12 cellular contexts compared by ENCODE assay signal in the genomic region with DNA sequence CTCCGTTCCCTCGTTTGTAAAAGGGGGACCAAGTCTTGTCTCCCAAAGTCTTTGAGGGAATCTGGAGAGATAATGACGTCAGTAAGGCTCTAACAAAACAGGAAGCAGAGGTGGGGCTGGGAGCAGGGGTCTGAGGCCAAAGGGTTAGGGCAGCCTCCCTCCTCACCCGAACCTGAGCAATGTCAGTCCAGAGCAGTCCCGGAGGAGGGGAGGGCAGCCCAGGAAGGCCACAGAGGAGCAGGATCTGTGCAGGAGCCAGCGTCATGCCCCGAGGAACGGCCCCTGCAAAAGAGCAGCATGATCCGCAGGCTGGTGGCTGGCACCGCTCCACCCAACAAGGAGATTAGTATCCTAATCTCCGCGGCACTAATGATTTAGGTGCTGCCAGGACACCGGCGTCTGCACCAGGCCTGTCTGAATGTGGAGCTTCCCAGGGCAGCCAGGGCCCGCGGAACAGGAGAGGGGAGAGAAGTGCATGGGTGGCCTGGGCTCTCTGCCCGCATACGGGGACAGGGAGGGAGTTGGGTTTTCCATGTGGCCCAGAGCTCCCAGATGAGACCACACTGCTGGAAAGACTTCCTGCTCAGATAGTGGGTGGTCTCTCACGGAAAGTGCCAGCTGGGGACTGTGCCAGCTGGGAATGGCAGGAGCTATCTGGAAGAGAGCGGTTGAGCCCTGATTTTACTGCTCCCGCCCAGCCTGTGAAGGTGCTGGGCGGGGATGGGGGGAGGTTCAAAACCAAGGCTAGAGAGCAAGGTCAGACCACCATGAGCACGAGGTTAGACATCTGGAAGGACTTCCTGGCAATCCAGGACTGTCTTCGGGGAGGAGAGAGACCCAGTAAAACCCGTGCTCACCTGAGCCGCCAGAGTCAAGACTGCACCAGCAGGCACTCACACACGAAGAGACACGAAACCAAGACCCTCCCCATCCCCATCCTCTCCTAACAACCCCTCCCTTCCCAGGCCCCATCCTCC. TPM values are rescaled to one million over a fixed set of nuclear protein-coding genes. Genes with fewer than 3 reads are reported as not detected.
DNase-seq lines count a peak whose midpoint lies in the region; ATAC-seq, FAIRE-seq and TF ChIP-seq lines count a peak whose summit lies in the region.
"Had no signal": no experiment of that assay in that cellular context is flagged by ENCODE, and none has a peak within 500 bp of the region (broad histone marks: within the 10 kb centered on the region; RNA-seq: fewer than 3 reads in every experiment).

No MANE protein-coding gene starts in this region.

- no peaks in the 10 kb centered on the region for H3K9me3 ChIP-seq in mesenchymal stem cell (ENCODE audit: control insufficient read depth, low read length)
- no peaks in the 10 kb centered on the region for H3K9me3 ChIP-seq in tibial nerve

- no peak for TF ChIP-seq CTCF in coronary artery (IDR thresholded peaks at IDR 0.05)
- TF ChIP-seq CTCF in tibial nerve (IDR thresholded peaks at IDR 0.05), result no peak

- no peak overlapping the region for H3K14ac ChIP-seq in mesenchymal stem cell (ENCODE audit: low read length in 2 of 2)

- no peak overlapping the region for H2BK5ac ChIP-seq in mesenchymal stem cell (ENCODE audit: low read depth, low read length, poor library complexity, severe bottlenecking)

- no peak overlapping the region for H3K23ac ChIP-seq in mesenchymal stem cell (ENCODE audit: low read length in 2 of 2)

- peaks cover 0 to 11% of the 10 kb centered on the region in 2 experiments for H3K27me3 ChIP-seq in mesenchymal stem cell (ENCODE audit: control insufficient read depth in 1 of 2, insufficient read depth in 1 of 2, low read length in 2 of 2)
- no peaks in the 10 kb centered on the region for H3K27me3 ChIP-seq in tibial nerve

- DNase-seq in NCI-H82 (lab: John Stamatoyannopoulos, UW) (peak; percentile 47), NCI-H82 treated with DMSO at 0.1 percent for 48 hours (lab: John Stamatoyannopoulos, UW; ENCODE audit: unreplicated experiment) (no peak), coronary artery (ENCODE audit: low spot score) (no peak), mesenchymal stem cell (no peak), tibial nerve (ENCODE audit: low spot score in 2 of 2) (peak; percentile 38 to 43), RCC 7860 (ENCODE audit: low spot score) (no peak)
- no peak for DNase-seq in activated naive CD4-positive, alpha-beta T cell (lab: John Stamatoyannopoulos, UW)
- DNase-seq: ACHN; activated CD4-positive, alpha-beta T cell treated with anti-CD3 and anti-CD28 coated beads, Interleukin-2, amount 50 U/mL, for 1 hour; occipital lobe had no signal

- H2BK12ac ChIP-seq in mesenchymal stem cell (ENCODE audit: low read length in 2 of 2), result no peak overlapping the region

- H2AK5ac ChIP-seq in mesenchymal stem cell (ENCODE audit: low read length, severe bottlenecking), result no peak overlapping the region

- H4K8ac ChIP-seq in mesenchymal stem cell (ENCODE audit: low read length), result no peak overlapping the region

- 69% methylated on average over 28 of the region's 28 CpGs for WGBS in mesenchymal stem cell
- WGBS in tibial nerve, 2 donors, result 40 to 49% methylated on average over 19 to 23 of the region's 28 CpGs

- FAIRE-seq in RCC 7860 (lab: Jason Lieb, UNC), result no peak

- H3K4me1 ChIP-seq in mesenchymal stem cell (ENCODE audit: control insufficient read depth, insufficient read depth, low read depth, low read length) (peaks cover 2% of the 10 kb centered on the region), tibial nerve (peaks cover 0 to 19% (median 12%) of the 10 kb centered on the region in 4 donors)

- peak overlapping the region in 1 of 2 experiments; percentile 34 for H3K18ac ChIP-seq in mesenchymal stem cell (ENCODE audit: low read depth in 1 of 2, low read length in 2 of 2)

- H4K91ac ChIP-seq in mesenchymal stem cell (ENCODE audit: low read length), result no peak overlapping the region

- TF ChIP-seq POLR2A in tibial nerve (IDR thresholded peaks at IDR 0.05), result no peak

- peak overlapping the region; percentile 33 for H3K9ac ChIP-seq in mesenchymal stem cell (ENCODE audit: low read length)
- H3K9ac ChIP-seq: KMS-11 had no signal

- no peak for TF ChIP-seq EP300 in tibial nerve (IDR thresholded peaks at IDR 0.05)

- no peak overlapping the region for H3K4ac ChIP-seq in mesenchymal stem cell (ENCODE audit: low read depth in 1 of 2, low read length in 2 of 2)

- H3K27ac ChIP-seq in coronary artery, result no peak overlapping the region
- no peak overlapping the region for H3K27ac ChIP-seq in mesenchymal stem cell (ENCODE audit: low read length, poor library complexity, severe bottlenecking)
- peak overlapping the region; percentile 27 to 64 (median 48) for H3K27ac ChIP-seq in tibial nerve
- H3K27ac ChIP-seq: KMS-11 had no signal

- ATAC-seq in HG03095 (IDR thresholded peaks at IDR 0.05; ENCODE audit: unreplicated experiment), result no peak

- H2AFZ ChIP-seq in mesenchymal stem cell (ENCODE audit: low read depth, low read length), result no peak overlapping the region

- no peak overlapping the region for H2BK15ac ChIP-seq in mesenchymal stem cell (ENCODE audit: low read depth, poor library complexity, severe bottlenecking)

- no peaks in the 10 kb centered on the region for H3K79me1 ChIP-seq in mesenchymal stem cell (replicated peaks; ENCODE audit: low read length, poor library complexity, severe bottlenecking)

- H3K36me3 ChIP-seq in mesenchymal stem cell (ENCODE audit: control insufficient read depth in 1 of 2, insufficient read depth in 2 of 2, low read depth in 1 of 2, low read length in 2 of 2), result no peaks in the 10 kb centered on the region
- no peaks in the 10 kb centered on the region for H3K36me3 ChIP-seq in tibial nerve

- H2BK120ac ChIP-seq in mesenchymal stem cell (ENCODE audit: low read depth, low read length), result no peak overlapping the region

- peak overlapping the region; percentile 58 for H3K4me3 ChIP-seq in coronary artery
- no peak overlapping the region for H3K4me3 ChIP-seq in mesenchymal stem cell (ENCODE audit: insufficient read depth in 1 of 2, low read depth in 1 of 2, low read length in 2 of 2)
- H3K4me3 ChIP-seq in tibial nerve, result no peak overlapping the region

- no peak overlapping the region for H3K4me2 ChIP-seq in mesenchymal stem cell (ENCODE audit: low read length, poor library complexity, severe bottlenecking)
- H3K4me2 ChIP-seq: KMS-11 had no signal

RNA-seq across cellular contexts. Expression of a gene that starts 11.0 kb away (rescaled TPM):
- polyA plus RNA-seq in mesenchymal stem cell (2013, experiment 1 of 2), result 0.10 TPM
- polyA plus RNA-seq in mesenchymal stem cell (2013, experiment 2 of 2), result not detected
- total RNA-seq in tibial nerve, result 1 to 10 TPM in 1 of 4 donors, not detected in 3; 1.5 TPM

RNA-seq across cellular contexts. Expression of a gene that starts 22.8 kb away (rescaled TPM):
- not detected for polyA plus RNA-seq in mesenchymal stem cell (2013, experiment 1 of 2)
- not detected for polyA plus RNA-seq in mesenchymal stem cell (2013, experiment 2 of 2)
- total RNA-seq in tibial nerve, result 10 to 100 TPM in 1 of 4 donors, 1 to 10 TPM in 2, not detected in 1; 2.4 to 12.6 (median 6.6) TPM
- total RNA-seq: occipital lobe had no signal

RNA-seq across cellular contexts. Expression of a gene that starts 48.7 kb away (rescaled TPM):
- not detected for polyA plus RNA-seq in mesenchymal stem cell (2013, experiment 1 of 2)
- not detected for polyA plus RNA-seq in mesenchymal stem cell (2013, experiment 2 of 2)
- 10 to 100 TPM in 3 of 4 donors, 1 to 10 TPM in 1; 8.4 to 57.8 (median 34.0) TPM for total RNA-seq in tibial nerve

RNA-seq across cellular contexts. Expression of a gene that starts 53.3 kb away (rescaled TPM):
- polyA plus RNA-seq in mesenchymal stem cell (2013, experiment 1 of 2), result 1,039 TPM
- polyA plus RNA-seq in mesenchymal stem cell (2013, experiment 2 of 2), result 1,049 TPM
- 100 to 1,000 TPM; 172 to 458 (median 243) TPM for total RNA-seq in tibial nerve

Comparison
In these comparisons a context has a peak if more than half of its experiments do, and no peak if none do; other contexts are left out.
1. DNase-seq: peak in NCI-H82 (single experiment) and tibial nerve (2 of 2); none in NCI-H82 treated with DMSO at 0.1 percent for 48 hours (single experiment), coronary artery (single experiment), mesenchymal stem cell (single experiment), activated naive CD4-positive, alpha-beta T cell (0 of 4) and RCC 7860 (single experiment).
2. H3K27ac ChIP-seq: peak in tibial nerve (4 of 4); none in coronary artery (0 of 2) and mesenchymal stem cell (single experiment).